28 cellular contexts compared by ENCODE assay signal in genomic region chr15:46934851-46935250, GRCh38.
A peak's percentile ranks its signal among the peaks of the same experiment; 100 is the strongest.
DNase-seq lines count a peak whose midpoint lies in the region; ATAC-seq, FAIRE-seq and TF ChIP-seq lines count a peak whose summit lies in the region.
"Had no signal": no experiment of that assay in that cellular context is flagged by ENCODE, and none has a peak within 500 bp of the region (broad histone marks: within the 10 kb centered on the region; RNA-seq: fewer than 3 reads in every experiment).

No MANE protein-coding gene starts in this region.

- no peaks in the 10 kb centered on the region for H3K9me3 Mint-ChIP-seq in astrocyte (ENCODE audit: unreplicated experiment)

- no peaks in the 10 kb centered on the region for H3K27me3 Mint-ChIP-seq in astrocyte (ENCODE audit: low read depth, unreplicated experiment)
- H3K27me3 Mint-ChIP-seq: CD4-positive, alpha-beta memory T cell; CD4-positive, CD25-positive, alpha-beta regulatory T cell had no signal

- H3K4me3 ChIP-seq in GM12865 (ENCODE audit: low read depth, low read length) (no peak overlapping the region; the same call in 1 of the 2 replicates), MM.1S (ENCODE audit: low read length) (peak overlapping the region; percentile 33; the same call in 1 of the 2 replicates), astrocyte (ENCODE audit: insufficient read depth, low read depth, low read length) (no peak overlapping the region), small intestine (ENCODE audit: low read depth in 1 of 2, low read length in 2 of 2) (no peak overlapping the region), gastroesophageal sphincter (no peak overlapping the region), foreskin fibroblast (ENCODE audit: low read depth in 1 of 2, low read length in 2 of 2) (no peak overlapping the region)
- H3K4me3 ChIP-seq: BLaER1 had no signal

- 76 to 84% (median 83%) methylated on average over 2 of the region's 2 CpGs for WGBS in small intestine, 3 donors
- 98 to 100% methylated on average over 1 to 2 of the region's 2 CpGs for WGBS in gastroesophageal sphincter (ENCODE audit: low coverage in 1 of 2), 2 donors

- H3K4me1 ChIP-seq in MM.1S (ENCODE audit: low read length) (peaks cover 37% of the 10 kb centered on the region), astrocyte (ENCODE audit: insufficient read depth, low read length) (no peaks in the 10 kb centered on the region), small intestine (ENCODE audit: control insufficient read depth in 2 of 2, insufficient read depth in 1 of 2, low read depth in 1 of 2, low read length in 1 of 2) (no peaks in the 10 kb centered on the region), gastroesophageal sphincter (no peaks in the 10 kb centered on the region)
- H3K4me1 ChIP-seq: BE2C had no signal

- H3K9ac ChIP-seq in MM.1S (ENCODE audit: low read length), result peak overlapping the region; percentile 53
- H3K9ac ChIP-seq in astrocyte (ENCODE audit: low read length), result no peak overlapping the region
- H3K9ac ChIP-seq: BLaER1 had no signal

- H3K4me2 ChIP-seq in MM.1S (ENCODE audit: low read depth, low read length) (peak overlapping the region; percentile 58), astrocyte (ENCODE audit: low read length) (no peak overlapping the region)
- H3K4me2 ChIP-seq: BLaER1 had no signal

- H3K9me2 ChIP-seq in MM.1S (replicated peaks; ENCODE audit: insufficient read depth, low read length), result no peaks in the 10 kb centered on the region

- H3K27ac ChIP-seq in MM.1S (ENCODE audit: low read length), result peak overlapping the region; percentile 76
- no peak overlapping the region for H3K27ac ChIP-seq in astrocyte (ENCODE audit: low read depth, low read length)
- H3K27ac ChIP-seq in small intestine (ENCODE audit: low read depth in 1 of 2, low read length in 1 of 2), result no peak overlapping the region
- no peak overlapping the region for H3K27ac ChIP-seq in gastroesophageal sphincter
- H3K27ac ChIP-seq: BLaER1 had no signal

- peak; percentile 9 for FAIRE-seq in astrocyte (lab: Jason Lieb, UNC)
- FAIRE-seq in small intestine (lab: Jason Lieb, UNC), result no peak
- no peak for FAIRE-seq in RCC 7860 (lab: Jason Lieb, UNC)
- FAIRE-seq: GM12892, GM18507, GM19239 had no signal

- H3K36me3 Mint-ChIP-seq in astrocyte (ENCODE audit: low read depth, unreplicated experiment), result no peaks in the 10 kb centered on the region
- H3K36me3 Mint-ChIP-seq: CD14-positive monocyte; CD4-positive, alpha-beta memory T cell; CD4-positive, CD25-positive, alpha-beta regulatory T cell; CD8-positive, alpha-beta memory T cell had no signal

- no peak for TF ChIP-seq CTCF in GM12865 (IDR thresholded peaks at IDR 0.05; ENCODE audit: insufficient read depth, low read depth, low read length, missing control alignments)
- no peak for TF ChIP-seq CTCF in MM.1S (IDR thresholded peaks at IDR 0.05; ENCODE audit: low read length)
- no peak for TF ChIP-seq CTCF in astrocyte (IDR thresholded peaks at IDR 0.05; ENCODE audit: insufficient read depth, low read depth, low read length)
- TF ChIP-seq CTCF in gastroesophageal sphincter (IDR thresholded peaks at IDR 0.05), result no peak
- TF ChIP-seq CTCF in foreskin fibroblast (IDR thresholded peaks at IDR 0.05; ENCODE audit: low read depth, low read length), result no peak

- H3K27me3 ChIP-seq in MM.1S (replicated peaks; ENCODE audit: insufficient read depth, low read length) (no peaks in the 10 kb centered on the region), astrocyte (ENCODE audit: insufficient read depth, low read length) (no peaks in the 10 kb centered on the region), small intestine (ENCODE audit: control insufficient read depth in 2 of 2, insufficient read depth in 2 of 2, low read length in 2 of 2) (no peaks in the 10 kb centered on the region), gastroesophageal sphincter (no peaks in the 10 kb centered on the region)
- H3K27me3 ChIP-seq: BE2C, BLaER1 had no signal

- no peak for TF ChIP-seq EP300 in gastroesophageal sphincter (IDR thresholded peaks at IDR 0.05)

- no peak for TF ChIP-seq POLR2A in gastroesophageal sphincter (IDR thresholded peaks at IDR 0.05)

- H3K27ac Mint-ChIP-seq in astrocyte (ENCODE audit: unreplicated experiment), result no peak overlapping the region
- H3K27ac Mint-ChIP-seq: CD14-positive monocyte; CD4-positive, alpha-beta memory T cell; CD4-positive, CD25-positive, alpha-beta regulatory T cell; CD8-positive, alpha-beta memory T cell had no signal

- no peak overlapping the region for H2AFZ ChIP-seq in MM.1S (ENCODE audit: low read length)
- no peak overlapping the region for H2AFZ ChIP-seq in astrocyte (ENCODE audit: low read depth, low read length)

- H3K79me2 ChIP-seq in MM.1S (ENCODE audit: low read length) (no peaks in the 10 kb centered on the region), astrocyte (ENCODE audit: insufficient read depth, low read length) (no peaks in the 10 kb centered on the region)

- H4K20me1 ChIP-seq in MM.1S (ENCODE audit: insufficient read depth, low read length) (no peaks in the 10 kb centered on the region), astrocyte (ENCODE audit: insufficient read depth, low read length) (no peaks in the 10 kb centered on the region)
- H4K20me1 ChIP-seq: BLaER1 had no signal

- H3K4me3 Mint-ChIP-seq in astrocyte (ENCODE audit: unreplicated experiment), result no peak overlapping the region
- H3K4me3 Mint-ChIP-seq: CD14-positive monocyte; CD4-positive, alpha-beta memory T cell; CD4-positive, CD25-positive, alpha-beta regulatory T cell; CD8-positive, alpha-beta memory T cell had no signal

- DNase-seq in GM12865 (ENCODE audit: low read depth) (peak; percentile 28), MM.1S (peak; percentile 72), astrocyte (ENCODE audit: low read depth) (no peak), small intestine (no peak), foreskin fibroblast (no peak), RCC 7860 (ENCODE audit: low spot score) (no peak)
- DNase-seq: 8988T; ACHN; BE2C; C1 segment of cervical spinal cord; CD4-positive, alpha-beta memory T cell; CD4-positive, CD25-positive, alpha-beta regulatory T cell; CD8-positive, alpha-beta memory T cell; COR-L47; DMS 273 treated with DMSO at 0.1 percent for 48 hours; DMS153; DMS53; DMS79; DND-41; EL; GDM1 had no signal

- no peaks in the 10 kb centered on the region for H3K36me3 ChIP-seq in MM.1S (replicated peaks; ENCODE audit: insufficient read depth, low read length)
- no peaks in the 10 kb centered on the region for H3K36me3 ChIP-seq in astrocyte (ENCODE audit: insufficient read depth, low read length)
- no peaks in the 10 kb centered on the region for H3K36me3 ChIP-seq in small intestine (ENCODE audit: control insufficient read depth in 2 of 2, insufficient read depth in 2 of 2, low read length in 2 of 2)
- no peaks in the 10 kb centered on the region for H3K36me3 ChIP-seq in gastroesophageal sphincter
- H3K36me3 ChIP-seq: BE2C, BLaER1 had no signal

- H3F3A ChIP-seq in MM.1S (ENCODE audit: insufficient read depth, low read length), result peaks cover 21% of the 10 kb centered on the region

- H3K9me3 ChIP-seq in MM.1S (replicated peaks; ENCODE audit: insufficient read depth, low read length) (no peaks in the 10 kb centered on the region), astrocyte (ENCODE audit: insufficient read depth, low read depth, low read length) (peaks cover 2% of the 10 kb centered on the region), small intestine (ENCODE audit: control insufficient read depth, low read depth) (no peaks in the 10 kb centered on the region), gastroesophageal sphincter (no peaks in the 10 kb centered on the region)
- H3K9me3 ChIP-seq: BE2C, BLaER1 had no signal

- ATAC-seq in GM18867 (IDR thresholded peaks at IDR 0.05; ENCODE audit: unreplicated experiment) (peak; percentile 81), gastroesophageal sphincter (no peak)

- no peaks in the 10 kb centered on the region for H3K4me1 Mint-ChIP-seq in astrocyte (ENCODE audit: low read depth, unreplicated experiment)
- H3K4me1 Mint-ChIP-seq: CD14-positive monocyte; CD4-positive, alpha-beta memory T cell; CD4-positive, CD25-positive, alpha-beta regulatory T cell; CD8-positive, alpha-beta memory T cell had no signal

Comparison
In these comparisons a context has a peak if more than half of its experiments do, and no peak if none do; other contexts are left out.
1. DNase-seq: peak in GM12865 (single experiment) and MM.1S (single experiment); none in astrocyte (single experiment), small intestine (single experiment), foreskin fibroblast (0 of 2) and RCC 7860 (single experiment).